Comparison of ENCODE assay signal across 21 cellular contexts in genomic region chr6:54875539-54875938, GRCh38. TPM values are rescaled to one million over a fixed set of nuclear protein-coding genes. Genes with fewer than 3 reads are reported as not detected.
DNase-seq lines count a peak whose midpoint lies in the region; ATAC-seq, FAIRE-seq and TF ChIP-seq lines count a peak whose summit lies in the region.
"Had no signal": no experiment of that assay in that cellular context is flagged by ENCODE, and none has a peak within 500 bp of the region (broad histone marks: within the 10 kb centered on the region; RNA-seq: fewer than 3 reads in every experiment).

No MANE protein-coding gene starts in this region.

- H3F3A ChIP-seq in PC-9 (ENCODE audit: insufficient read depth, low read depth) (peaks cover 12% of the 10 kb centered on the region), smooth muscle cell (ENCODE audit: low read depth) (peaks cover 8% of the 10 kb centered on the region)

- H3K36me3 ChIP-seq in mammary epithelial cell (ENCODE audit: insufficient read depth, low read length), result peaks cover 8% of the 10 kb centered on the region
- H3K36me3 ChIP-seq in breast epithelium, result no peaks in the 10 kb centered on the region
- peaks cover 5% of the 10 kb centered on the region; the same call in 1 of the 2 replicates for H3K36me3 ChIP-seq in PC-9 (ENCODE audit: low read depth)
- peaks cover 2 to 16% of the 10 kb centered on the region in 2 experiments for H3K36me3 ChIP-seq in keratinocyte (ENCODE audit: control insufficient read depth in 2 of 2, extremely low read depth in 1 of 2, insufficient read depth in 2 of 2, low read length in 2 of 2)
- H3K36me3 ChIP-seq in smooth muscle cell (ENCODE audit: low read depth), result no peaks in the 10 kb centered on the region
- H3K36me3 ChIP-seq in lower lobe of right lung, result no peaks in the 10 kb centered on the region
- H3K36me3 ChIP-seq: BLaER1 had no signal

- H4K20me1 ChIP-seq in mammary epithelial cell (ENCODE audit: insufficient read depth, low read length) (no peaks in the 10 kb centered on the region), PC-9 (ENCODE audit: insufficient read depth) (no peaks in the 10 kb centered on the region), keratinocyte (ENCODE audit: control insufficient read depth, extremely low read depth, insufficient read depth, low read length) (no peaks in the 10 kb centered on the region), smooth muscle cell (ENCODE audit: low read depth) (no peaks in the 10 kb centered on the region)
- H4K20me1 ChIP-seq: BLaER1 had no signal

- H3K27ac ChIP-seq in mammary epithelial cell (ENCODE audit: insufficient read depth, low read depth, low read length) (peak overlapping the region; percentile 98), breast epithelium (no peak overlapping the region), PC-9 (no peak overlapping the region), keratinocyte (ENCODE audit: control insufficient read depth, insufficient read depth, low read length) (peak overlapping the region; percentile 62), smooth muscle cell (ENCODE audit: low read depth) (peak overlapping the region; percentile 65), lower lobe of right lung (no peak overlapping the region)
- H3K27ac ChIP-seq: 22Rv1, A549, BLaER1 had no signal

- TF ChIP-seq POLR2A in breast epithelium (IDR thresholded peaks at IDR 0.05), result no peak

- 88% methylated on average over 3 of the region's 3 CpGs for WGBS in mammary epithelial cell (ENCODE audit: low coverage, missing lambda C conversion rate)
- 87% methylated on average over 3 of the region's 3 CpGs for whole genome bisulfite sequencing in smooth muscle cell (ENCODE audit: low lambda C conversion rate)

- ATAC-seq in lower lobe of right lung, result no peak
- ATAC-seq: A549, GM12878 had no signal

- H3K9me3 ChIP-seq in mammary epithelial cell (replicated peaks; ENCODE audit: insufficient read depth, low read length) (no peaks in the 10 kb centered on the region), breast epithelium (no peaks in the 10 kb centered on the region), PC-9 (ENCODE audit: insufficient read depth, low read depth) (no peaks in the 10 kb centered on the region), keratinocyte (ENCODE audit: control insufficient read depth, low read depth, low read length) (no peaks in the 10 kb centered on the region), smooth muscle cell (replicated peaks; ENCODE audit: low read depth) (no peaks in the 10 kb centered on the region), lower lobe of right lung (no peaks in the 10 kb centered on the region)
- H3K9me3 ChIP-seq: A549, BLaER1 had no signal

- 0 out of 2 replicates have a peak, but pooled peaks cover 4% of the 10 kb centered on the region for H3K9me2 ChIP-seq in PC-9 (ENCODE audit: insufficient read depth)

- DNase-seq in mammary epithelial cell (no peak), breast epithelium (ENCODE audit: low spot score in 2 of 2) (no peak), PC-9 (no peak), keratinocyte (ENCODE audit: low read depth, low spot score) (no peak), smooth muscle cell (lab: John Stamatoyannopoulos, UW; ENCODE audit: unreplicated experiment) (no peak), GM13977 (ENCODE audit: low spot score) (no peak), lower lobe of right lung (no peak), nucleus accumbens (lab: John Stamatoyannopoulos, UW) (no peak)
- DNase-seq: CD4-positive, alpha-beta memory T cell; DMS53; DND-41; EL; H9 had no signal

- H3K4me2 ChIP-seq in mammary epithelial cell (ENCODE audit: insufficient read depth, low read depth, low read length) (peak overlapping the region; percentile 49), PC-9 (0 out of 2 replicates have a peak overlapping the region, but pooled peaks have one; percentile 47), keratinocyte (ENCODE audit: control insufficient read depth, extremely low read depth, insufficient read depth, low read depth, low read length) (no peak overlapping the region), smooth muscle cell (no peak overlapping the region)
- H3K4me2 ChIP-seq: BLaER1 had no signal

- FAIRE-seq in keratinocyte (lab: Jason Lieb, UNC), result peak; percentile 60
- FAIRE-seq: A549, GM12878, GM19239, H1 had no signal

- peaks cover 90% of the 10 kb centered on the region for H3K79me2 ChIP-seq in mammary epithelial cell (ENCODE audit: insufficient read depth, low read length)
- 0 out of 2 replicates have a peak, but pooled peaks cover 15% of the 10 kb centered on the region for H3K79me2 ChIP-seq in PC-9 (ENCODE audit: low read depth)
- H3K79me2 ChIP-seq in keratinocyte (ENCODE audit: control insufficient read depth, insufficient read depth, low read length), result peaks cover 77% of the 10 kb centered on the region
- peaks cover 4% of the 10 kb centered on the region for H3K79me2 ChIP-seq in smooth muscle cell (ENCODE audit: low read depth)

- POLR2A ChIA-PET in PC-9 (lab: Charles Lee; ENCODE audit: unreplicated experiment), result no interaction called here

- BruUV-seq in mammary epithelial cell (replicated peaks; lab: Mats Ljungman, UMichigan) (no TSS peak), PC-9 (replicated peaks; lab: Mats Ljungman, UMichigan) (no TSS peak)

- H3K9me1 ChIP-seq in keratinocyte (ENCODE audit: control insufficient read depth, extremely low read depth, insufficient read depth, low read length), result no peaks in the 10 kb centered on the region

- H3K4me1 ChIP-seq in mammary epithelial cell (ENCODE audit: insufficient read depth, low read length) (peaks cover 64% of the 10 kb centered on the region), breast epithelium (no peaks in the 10 kb centered on the region), PC-9 (replicated peaks; ENCODE audit: insufficient read depth) (peaks cover 32% of the 10 kb centered on the region), keratinocyte (ENCODE audit: control insufficient read depth, extremely low read depth, insufficient read depth, low read length) (peaks cover 57% of the 10 kb centered on the region), smooth muscle cell (ENCODE audit: low read depth) (peaks cover 8% of the 10 kb centered on the region), lower lobe of right lung (no peaks in the 10 kb centered on the region)
- H3K4me1 ChIP-seq: BLaER1 had no signal

- no peak overlapping the region for H2AFZ ChIP-seq in mammary epithelial cell (ENCODE audit: low read depth, low read length)
- H2AFZ ChIP-seq in PC-9, result no peak overlapping the region
- no peak overlapping the region for H2AFZ ChIP-seq in keratinocyte (ENCODE audit: control insufficient read depth, low read length)
- no peak overlapping the region for H2AFZ ChIP-seq in smooth muscle cell (ENCODE audit: low read depth)

- H3K27me3 ChIP-seq in mammary epithelial cell (ENCODE audit: insufficient read depth, low read length) (no peaks in the 10 kb centered on the region), breast epithelium (no peaks in the 10 kb centered on the region), PC-9 (ENCODE audit: insufficient read depth, low read depth) (no peaks in the 10 kb centered on the region), keratinocyte (ENCODE audit: control insufficient read depth, extremely low read depth, insufficient read depth, low read length) (no peaks in the 10 kb centered on the region), smooth muscle cell (ENCODE audit: low read depth) (no peaks in the 10 kb centered on the region), lower lobe of right lung (ENCODE audit: low read depth) (no peaks in the 10 kb centered on the region)
- H3K27me3 ChIP-seq: BLaER1 had no signal

- TF ChIP-seq CTCF in mammary epithelial cell (conservative IDR thresholded peaks at IDR 0.05 in 1 of 2, IDR thresholded peaks at IDR 0.05 in 1 of 2; ENCODE audit: extremely low read depth in 1 of 2, insufficient read depth in 1 of 2, low read depth in 1 of 2, low read length in 2 of 2), result no peak
- TF ChIP-seq CTCF in breast epithelium (IDR thresholded peaks at IDR 0.05), result no peak
- no peak for TF ChIP-seq CTCF in PC-9 (conservative IDR thresholded peaks at IDR 0.05)
- no peak for TF ChIP-seq CTCF in keratinocyte (optimal IDR thresholded peaks at IDR 0.05 in 1 of 3, IDR thresholded peaks at IDR 0.05 in 1 of 3, conservative IDR thresholded peaks at IDR 0.05 in 1 of 3; ENCODE audit: extremely low read depth in 1 of 3, insufficient read depth in 2 of 3, low read length in 3 of 3)
- no peak for TF ChIP-seq CTCF in smooth muscle cell (IDR thresholded peaks at IDR 0.05; ENCODE audit: borderline replicate concordance, insufficient read depth, poor library complexity, severe bottlenecking)
- TF ChIP-seq CTCF in GM13977 (IDR thresholded peaks at IDR 0.05; ENCODE audit: extremely low read depth, insufficient read depth, missing control alignments), result no peak
- no peak for TF ChIP-seq CTCF in lower lobe of right lung (IDR thresholded peaks at IDR 0.05)

- in situ Hi-C loops in mammary epithelial cell (cut with MboI; ENCODE audit: low sequenced_read_pairs in 2 of 2), result no loop called here
- in situ Hi-C loops in GM13977 (cut with MboI; ENCODE audit: low pct_unique_long_range_greater_than_20kb, low sequenced_read_pairs, unreplicated experiment), result no loop called here

- CTCF ChIA-PET in mammary epithelial cell (lab: Charles Lee; ENCODE audit: low non-redundant PET), result no interaction called here
- CTCF ChIA-PET in PC-9 (lab: Charles Lee), result interaction anchor here (0.6 kb wide), 1 partner anchor 197 kb away, joined by 5 read pairs; no protein-coding TSS in a partner anchor

- intact Hi-C loops in mammary epithelial cell (cut with micrococcal nuclease) (loop anchor here (2.0 to 5.0 kb wide), 2 partner anchors 29 to 192 kb away; partner anchors contain the start of gene FAM83B), breast epithelium (cut with DNase I; ENCODE audit: low total_unique reads) (no loop called here), PC-9 (cut with micrococcal nuclease; ENCODE audit: unreplicated experiment) (no loop called here), lower lobe of right lung (cut with DNase I) (no loop called here)

- H3K9ac ChIP-seq in mammary epithelial cell (ENCODE audit: insufficient read depth, low read length), result no peak overlapping the region
- H3K9ac ChIP-seq in keratinocyte (ENCODE audit: control insufficient read depth, extremely low read depth, insufficient read depth, low read length), result no peak overlapping the region
- no peak overlapping the region for H3K9ac ChIP-seq in smooth muscle cell (ENCODE audit: low read depth)
- H3K9ac ChIP-seq: BLaER1 had no signal

- H3K4me3 ChIP-seq in mammary epithelial cell (replicated peaks in 1 of 3; ENCODE audit: insufficient read depth in 1 of 3, low read depth in 2 of 3, low read length in 3 of 3) (no peak overlapping the region), breast epithelium (no peak overlapping the region), PC-9 (no peak overlapping the region), keratinocyte (ENCODE audit: control insufficient read depth in 2 of 3, extremely low read depth in 1 of 3, insufficient read depth in 2 of 3, low read depth in 1 of 3, low read length in 3 of 3) (no peak overlapping the region), smooth muscle cell (no peak overlapping the region), lower lobe of right lung (no peak overlapping the region)
- H3K4me3 ChIP-seq: A549, BLaER1, GM12878 had no signal

- dilution Hi-C loops in mammary epithelial cell (cut with HindIII; ENCODE audit: low sequenced_read_pairs), result no loop called here
- dilution Hi-C loops in keratinocyte (cut with MboI; ENCODE audit: extremely low pct_ligation_motif_present, low sequenced_read_pairs), result no loop called here

RNA-seq across cellular contexts. Expression of gene FAM83B, which starts 29.0 kb away (rescaled TPM):
- total RNA-seq in mammary epithelial cell (100 to 1,000 TPM in 1 of 2 donors, 10 to 100 TPM in 1; 52.2 to 101 TPM), breast epithelium (10 to 100 TPM in 1 of 3 donors, 1 to 10 TPM in 1, under 1 TPM in 1; 0.16 to 13.6 (median 8.8) TPM), PC-9 (2021) (10.1 and 15.6 TPM in 2 replicates), smooth muscle cell (28.7 and 37.0 TPM in 2 replicates), lower lobe of right lung (0.12 TPM)
- polyA plus RNA-seq in mammary epithelial cell (11.4 TPM), keratinocyte (19.3 to 30.3 TPM (median 26.5 TPM) in 3 replicates), smooth muscle cell (1.1 and 3.9 TPM in 2 replicates)
- polyA minus RNA-seq in mammary epithelial cell (60.7 TPM), keratinocyte (23.3 to 129 TPM (median 87.9 TPM) in 3 replicates)
- 17.3 TPM for polyA plus RNA-seq in keratinocyte (2011; ENCODE audit: low read depth)
- 9.3 and 22.6 TPM in 2 replicates for polyA plus RNA-seq in keratinocyte (2011; cell fraction: cytosol; rRNA removed)
- 37.4 and 43.7 TPM in 2 replicates for polyA plus RNA-seq in keratinocyte (2011; cell fraction: nucleus; rRNA removed)
- 16.0 and 22.5 TPM in 2 replicates for polyA plus RNA-seq in keratinocyte (2012; ENCODE audit: low replicate concordance)
- 42.2 TPM for polyA minus RNA-seq in keratinocyte (2011; cell fraction: cytosol; rRNA and poly(A)+ RNA removed)
- 117 and 220 TPM in 2 replicates for polyA minus RNA-seq in keratinocyte (2011; cell fraction: nucleus; rRNA and poly(A)+ RNA removed)
- total RNA-seq: CD4-positive, alpha-beta memory T cell; G401 had no signal
- polyA plus RNA-seq: CD14-positive monocyte; CD4-positive, alpha-beta memory T cell; GM12878 had no signal

Comparison
In these comparisons a context has a peak if more than half of its experiments do, and no peak if none do; other contexts are left out.
1. H3K27ac ChIP-seq: peak in mammary epithelial cell (single experiment), keratinocyte (single experiment) and smooth muscle cell (single experiment); none in breast epithelium (0 of 2), PC-9 (single experiment) and lower lobe of right lung (single experiment).
2. H3K4me2 ChIP-seq: peak in mammary epithelial cell (single experiment) and PC-9 (single experiment); none in keratinocyte (single experiment) and smooth muscle cell (single experiment).